In genomic region chr3:141370065-141370533, GRCh38 we compare ENCODE assay signal across 9 cellular contexts. TPM values are rescaled to one million over a fixed set of nuclear protein-coding genes. Genes with fewer than 3 reads are reported as not detected.
DNase-seq lines count a peak whose midpoint lies in the region; ATAC-seq, FAIRE-seq and TF ChIP-seq lines count a peak whose summit lies in the region.
"Had no signal": no experiment of that assay in that cellular context is flagged by ENCODE, and none has a peak within 500 bp of the region (broad histone marks: within the 10 kb centered on the region; RNA-seq: fewer than 3 reads in every experiment).

No MANE protein-coding gene starts in this region.

- peak overlapping the region; percentile 22; the same call in 1 of the 2 replicates for H2AFZ ChIP-seq in DND-41 (ENCODE audit: low read depth, low read length)

- peak; percentile 45 for DNase-seq in DND-41
- peak; percentile 83 for DNase-seq in HS-27A (ENCODE audit: low read depth)
- DNase-seq in Panc1 (ENCODE audit: low read depth, low spot score): no peak
- DNase-seq in activated effector memory CD4-positive, alpha-beta T cell treated with Interleukin-2 at 50 U/mL for 16 hours: peak; percentile 33
- peak; percentile 35 to 48 for DNase-seq in frontal cortex (ENCODE audit: low spot score in 2 of 2)
- DNase-seq in pancreas: peak in 3 of 6 donors; percentile 60 to 68 (median 64)
- DNase-seq in uterus: peak; percentile 48 to 79

- H3K27ac ChIP-seq in DND-41 (ENCODE audit: low read length) (no peak overlapping the region), Panc1 (ENCODE audit: low read length) (peak overlapping the region; percentile 94), pancreas (no peak overlapping the region), uterus (peak overlapping the region; percentile 93 to 96)
- H3K27ac ChIP-seq: neutrophil had no signal

- H3K9me3 ChIP-seq in DND-41 (ENCODE audit: insufficient read depth, low read length, severe bottlenecking) (no peaks in the 10 kb centered on the region), Panc1 (ENCODE audit: control insufficient read depth, insufficient read depth, low read depth, low read length) (no peaks in the 10 kb centered on the region), pancreas (no peaks in the 10 kb centered on the region), uterus (no peaks in the 10 kb centered on the region)
- H3K9me3 ChIP-seq: neutrophil had no signal

- TF ChIP-seq POLR2A in uterus (IDR thresholded peaks at IDR 0.05): peak; percentile 26 to 52

- H3K4me1 ChIP-seq in DND-41 (ENCODE audit: insufficient read depth, low read length): no peaks in the 10 kb centered on the region
- H3K4me1 ChIP-seq in Panc1 (ENCODE audit: control insufficient read depth, insufficient read depth, low read length): peaks cover 40% of the 10 kb centered on the region
- peaks cover 5 to 26% (median 13%) of the 10 kb centered on the region in 3 donors for H3K4me1 ChIP-seq in pancreas
- peaks cover 11 to 13% of the 10 kb centered on the region in 2 donors for H3K4me1 ChIP-seq in uterus

- no peak overlapping the region for H3K4me2 ChIP-seq in DND-41 (ENCODE audit: insufficient read depth, low read length)

- TF ChIP-seq CTCF in DND-41 (IDR thresholded peaks at IDR 0.05; ENCODE audit: borderline replicate concordance, extremely low read depth, low read length, poor library complexity, severe bottlenecking) (peak; percentile 27), Panc1 (IDR thresholded peaks at IDR 0.05) (peak; percentile 47), pancreas (IDR thresholded peaks at IDR 0.05) (no peak), uterus (IDR thresholded peaks at IDR 0.05) (peak; percentile 51 to 67 (median 60))

- no TSS peak for BruUV-seq in Panc1 (replicated peaks; lab: Mats Ljungman, UMichigan)

- H3K79me2 ChIP-seq in DND-41 (ENCODE audit: insufficient read depth, low read length): no peaks in the 10 kb centered on the region

- no peak overlapping the region for H3K9ac ChIP-seq in DND-41 (ENCODE audit: low read depth, low read length)

- no peaks in the 10 kb centered on the region for H4K20me1 ChIP-seq in DND-41 (ENCODE audit: insufficient read depth, low read length)

- 12 to 14% methylated on average over 2 of the region's 2 CpGs for WGBS in pancreas, 2 donors

- no peaks in the 10 kb centered on the region for H3K36me3 ChIP-seq in DND-41 (ENCODE audit: insufficient read depth, low read length)
- H3K36me3 ChIP-seq in Panc1 (ENCODE audit: control insufficient read depth, insufficient read depth, low read length): no peaks in the 10 kb centered on the region
- H3K36me3 ChIP-seq in pancreas: no peaks in the 10 kb centered on the region
- no peaks in the 10 kb centered on the region for H3K36me3 ChIP-seq in uterus
- H3K36me3 ChIP-seq: neutrophil had no signal

- in situ Hi-C loops in Panc1 (cut with HindIII; ENCODE audit: low pct_unique_long_range_greater_than_20kb, low sequenced_read_pairs): no loop called here

- H3K4me3 ChIP-seq in DND-41 (ENCODE audit: low read depth in 1 of 2, low read length in 2 of 2) (no peak overlapping the region), Panc1 (ENCODE audit: low read depth in 2 of 2, low read length in 2 of 2) (no peak overlapping the region), pancreas (no peak overlapping the region), uterus (no peak overlapping the region)

- intact Hi-C loops in Panc1 (cut with micrococcal nuclease; ENCODE audit: unreplicated experiment) (no loop called here), pancreas (cut with DNase I) (no loop called here), uterus (cut with DNase I; ENCODE audit: low total_unique reads) (no loop called here)

- ATAC-seq in DND-41 (ENCODE audit: insufficient read depth, low read depth) (peak; percentile 94), GM21367 (IDR thresholded peaks at IDR 0.05; ENCODE audit: unreplicated experiment) (peak; percentile 78), Panc1 (peak; percentile 67), pancreas (peak; percentile 78 to 86 (median 84))

- H3K27me3 ChIP-seq in DND-41 (ENCODE audit: insufficient read depth, low read length, poor library complexity): no peaks in the 10 kb centered on the region
- H3K27me3 ChIP-seq in Panc1 (ENCODE audit: control insufficient read depth, insufficient read depth, low read length): no peaks in the 10 kb centered on the region
- H3K27me3 ChIP-seq in pancreas: no peaks in the 10 kb centered on the region
- H3K27me3 ChIP-seq in uterus: no peaks in the 10 kb centered on the region
- H3K27me3 ChIP-seq: neutrophil had no signal

- FAIRE-seq in frontal cortex (lab: Jason Lieb, UNC): no peak
- FAIRE-seq in pancreas (lab: Jason Lieb, UNC): no peak

- POLR2A ChIA-PET in Panc1 (lab: Charles Lee): no interaction called here

- CTCF ChIA-PET in Panc1 (lab: Charles Lee): no interaction called here

RNA-seq across cellular contexts. Expression of gene ZBTB38, which starts 1.8 kb away (rescaled TPM):
- total RNA-seq in Panc1 (2021; ENCODE audit: unreplicated experiment) (46.7 TPM), frontal cortex (149 TPM), pancreas (10 to 100 TPM; 29.4 to 46.8 (median 31.7) TPM), uterus (100 to 1,000 TPM; 125 to 183 (median 149) TPM)
- 34.0 TPM for polyA plus RNA-seq in Panc1 (2012; ENCODE audit: insufficient read length)
- polyA plus RNA-seq in pancreas: 10 to 100 TPM in 1 of 2 donors, 1 to 10 TPM in 1; 5.7 to 11.2 TPM

Comparison
In these comparisons a context has a peak if more than half of its experiments do, and no peak if none do; other contexts are left out.
1. H3K27ac ChIP-seq: peak in Panc1 (single experiment) and uterus (2 of 2); none in DND-41 (single experiment) and pancreas (0 of 4).
2. CTCF ChIP-seq: peak in DND-41 (single experiment), Panc1 (single experiment) and uterus (4 of 4); none in pancreas (0 of 4).
3. Peak in every context shown above with its lines, with median percentiles within 50 percentile points of each other: ATAC-seq.